ENCODE assay signal across 26 cellular contexts in genomic region chr1:182515556-182515955, GRCh38.
"Had no signal": no experiment of that assay in that cellular context is flagged by ENCODE, and none has a peak within 500 bp of the region (broad histone marks: within the 10 kb centered on the region; RNA-seq: fewer than 3 reads in every experiment).

No MANE protein-coding gene starts in this region.

- H3K27me3 ChIP-seq: breast epithelium, colonic mucosa had no signal

- DNase-seq: activated B cell treated with CpG ODN at 0.5 μM for 24 hours; activated CD4-positive, alpha-beta T cell treated with anti-CD3 and anti-CD28 coated beads for 1 hour; activated CD4-positive, alpha-beta T cell treated with anti-CD3 and anti-CD28 coated beads, Interleukin-2, amount 10 ng/mL, durations not matched to agents 24 days and 14 days; activated CD4-positive, alpha-beta T cell treated with anti-CD3 and anti-CD28 coated beads, Interleukin-2, amount 50 U/mL, for 48 hours; activated CD8-positive, alpha-beta memory T cell treated with anti-CD3 and anti-CD28 coated beads, Interleukin-2, amount 10 ng/mL, durations not matched to agents 7 days and 5 days; activated effector memory CD4-positive, alpha-beta T cell treated with Interleukin-2 at 50 U/mL for 16 hours; activated naive CD4-positive, alpha-beta T cell; activated T-cell treated with anti-CD3 and anti-CD28 coated beads, Interleukin-2, amount 50 U/mL, for 24 hours; aorta; caudate nucleus; colonic mucosa; MV-4-11; NCI-H1092 treated with DMSO at 0.1 percent for 48 hours; NCI-H1417 treated with DMSO at 0.1 percent for 48 hours; NCI-H187 treated with DMSO at 0.1 percent for 48 hours; NCI-H2081 treated with DMSO at 0.1 percent for 48 hours; NCI-H226; NCI-H82; PC-3; SHP77 treated with DMSO at 0.1 percent for 48 hours; T-cell; T-helper 2 cell; T1000 had no signal

- H3K36me3 ChIP-seq: breast epithelium, colonic mucosa had no signal

- ATAC-seq: activated CD8-positive, alpha-beta memory T cell treated with anti-CD3 and anti-CD28 coated beads, Interleukin-2, amount 10 ng/mL, durations not matched to agents 7 days and 5 days; PC-3; T-cell had no signal

- H3K4me3 ChIP-seq: breast epithelium, colonic mucosa had no signal

- H3K27ac ChIP-seq: breast epithelium, colonic mucosa had no signal

- FAIRE-seq: RCC 7860, TTC549 had no signal

- H3K9me3 ChIP-seq: colonic mucosa had no signal

- H3K4me1 ChIP-seq: breast epithelium, colonic mucosa had no signal
